10 cellular contexts compared by ENCODE assay signal in the genomic region with DNA sequence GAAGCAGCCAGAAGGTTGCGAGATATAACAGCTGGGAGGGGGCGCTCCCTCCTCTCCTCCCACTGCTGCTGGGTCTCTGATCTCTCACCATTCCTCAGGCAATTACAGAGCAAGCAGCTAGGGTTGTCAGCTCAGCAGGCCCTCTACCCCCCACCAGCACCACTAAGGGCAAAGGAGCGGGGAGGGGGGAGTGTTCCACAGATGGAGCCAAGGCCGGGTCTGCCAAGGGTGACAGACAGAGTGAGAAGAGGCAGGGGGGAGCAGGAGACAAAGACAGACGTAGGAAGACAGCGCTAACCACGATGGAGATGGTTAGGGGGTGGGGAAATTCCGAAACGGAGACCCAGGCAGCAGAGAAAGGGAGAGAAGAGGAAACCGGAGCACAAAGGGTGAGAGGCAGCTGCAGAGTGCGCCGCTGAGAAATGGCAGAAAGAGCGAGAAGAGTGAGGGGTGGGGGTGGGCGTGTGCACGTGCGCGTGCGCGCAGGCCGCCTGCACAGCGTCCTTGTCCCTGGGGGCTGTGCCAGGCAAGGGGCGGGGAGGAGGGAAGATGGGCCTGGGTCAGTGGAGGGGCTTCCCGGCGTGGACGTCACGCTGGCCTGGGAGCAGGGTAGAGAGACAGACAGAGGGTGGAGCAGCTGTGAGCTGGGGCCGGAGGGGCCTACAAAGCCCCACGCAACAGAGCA. TPM values are rescaled to one million over a fixed set of nuclear protein-coding genes. Genes with fewer than 3 reads are reported as not detected.
DNase-seq lines count a peak whose midpoint lies in the region; ATAC-seq and TF ChIP-seq lines count a peak whose summit lies in the region.
"Had no signal": no experiment of that assay in that cellular context is flagged by ENCODE, and none has a peak within 500 bp of the region (broad histone marks: within the 10 kb centered on the region; RNA-seq: fewer than 3 reads in every experiment).

No MANE protein-coding gene starts in this region.

- no peaks in the 10 kb centered on the region for H3K9me3 Mint-ChIP-seq in activated naive CD4-positive, alpha-beta T cell treated with anti-CD3 and anti-CD28 coated beads for 36 hours
- H3K9me3 Mint-ChIP-seq in endodermal cell: peaks cover 49% of the 10 kb centered on the region

- H3K9me3 ChIP-seq in endodermal cell (ENCODE audit: control insufficient read depth, low read length): no peaks in the 10 kb centered on the region
- H3K9me3 ChIP-seq: adrenal gland had no signal

- peak overlapping the region; percentile 34 for H3K4me3 Mint-ChIP-seq in activated naive CD4-positive, alpha-beta T cell treated with anti-CD3 and anti-CD28 coated beads for 36 hours
- H3K4me3 Mint-ChIP-seq in endodermal cell: peak overlapping the region; percentile 49

- H3K27me3 ChIP-seq in endodermal cell (ENCODE audit: control insufficient read depth, insufficient read depth, low read length, poor library complexity, severe bottlenecking): no peaks in the 10 kb centered on the region

- ATAC-seq in stimulated activated naive CD8-positive, alpha-beta T cell treated with anti-CD3 and anti-CD28 coated beads, Interleukin-15, Interleukin-2, amounts not matched to agents 100 U/mL and 50 U/mL, for 24 hours: peak; percentile 76
- ATAC-seq: esophagus mucosa had no signal

- CTCF ChIA-PET in activated naive CD4-positive, alpha-beta T cell treated with anti-CD3 and anti-CD28 coated beads for 36 hours (lab: Charles Lee): no interaction called here

- H3K4me3 ChIP-seq in endodermal cell (ENCODE audit: low read length): peak overlapping the region; percentile 66
- H3K4me3 ChIP-seq: adrenal gland had no signal

- H3K36me3 ChIP-seq in endodermal cell (ENCODE audit: control insufficient read depth, insufficient read depth, low read length): no peaks in the 10 kb centered on the region
- H3K36me3 ChIP-seq: adrenal gland had no signal

- TF ChIP-seq CTCF in endodermal cell (conservative IDR thresholded peaks at IDR 0.05): no peak

- intact Hi-C loops in activated naive CD4-positive, alpha-beta T cell treated with anti-CD3 and anti-CD28 coated beads for 36 hours (cut with micrococcal nuclease): loop anchor here (5.0 kb wide), 1 partner anchor 57 kb away; no protein-coding TSS in a partner anchor

- peaks cover 3% of the 10 kb centered on the region for H3K4me1 ChIP-seq in endodermal cell (ENCODE audit: control insufficient read depth, insufficient read depth, low read length)
- H3K4me1 ChIP-seq: adrenal gland had no signal

- H3K27ac ChIP-seq in endodermal cell (ENCODE audit: low read depth, low read length): peak overlapping the region; percentile 91
- H3K27ac ChIP-seq: adrenal gland had no signal

- no peaks in the 10 kb centered on the region for H3K36me3 Mint-ChIP-seq in activated naive CD4-positive, alpha-beta T cell treated with anti-CD3 and anti-CD28 coated beads for 36 hours (ENCODE audit: low read depth)
- no peaks in the 10 kb centered on the region for H3K36me3 Mint-ChIP-seq in endodermal cell (ENCODE audit: low read depth)

- no peak overlapping the region for H3K27ac Mint-ChIP-seq in activated naive CD4-positive, alpha-beta T cell treated with anti-CD3 and anti-CD28 coated beads for 36 hours
- H3K27ac Mint-ChIP-seq in endodermal cell: peak overlapping the region; percentile 86

- 0 to 6% methylated on average over 3 to 20 of the region's 28 CpGs for WGBS in endodermal cell (ENCODE audit: insufficient coverage in 1 of 2, insufficient read length in 1 of 2), 2 experiments

- peaks cover 5% of the 10 kb centered on the region for H3K27me3 Mint-ChIP-seq in activated naive CD4-positive, alpha-beta T cell treated with anti-CD3 and anti-CD28 coated beads for 36 hours (ENCODE audit: low read depth)
- no peaks in the 10 kb centered on the region for H3K27me3 Mint-ChIP-seq in endodermal cell (ENCODE audit: insufficient read depth)

- peaks cover 18% of the 10 kb centered on the region for H3K4me1 Mint-ChIP-seq in activated naive CD4-positive, alpha-beta T cell treated with anti-CD3 and anti-CD28 coated beads for 36 hours (ENCODE audit: low read depth)
- H3K4me1 Mint-ChIP-seq in endodermal cell: peaks cover 27% of the 10 kb centered on the region

- DNase-seq in activated naive CD4-positive, alpha-beta T cell treated with anti-CD3 and anti-CD28 coated beads for 36 hours: peak; percentile 32
- no peak for DNase-seq in activated naive CD4-positive, alpha-beta T cell (lab: John Stamatoyannopoulos, UW)
- peak; percentile 69 for DNase-seq in NCI-H345 treated with DMSO at 0.1 percent for 48 hours (lab: John Stamatoyannopoulos, UW; ENCODE audit: unreplicated experiment)
- DNase-seq in endodermal cell: peak; percentile 93
- DNase-seq in stimulated activated naive CD8-positive, alpha-beta T cell treated with anti-CD3 and anti-CD28 coated beads, Interleukin-15, Interleukin-2, amounts not matched to agents 100 U/mL and 50 U/mL, for 24 hours: no peak
- no peak for DNase-seq in ecto neural progenitor cell (ENCODE audit: low spot score)
- DNase-seq in HT-29 (ENCODE audit: low spot score): no peak
- DNase-seq in hepatic stellate cell (ENCODE audit: low spot score): no peak

- no peak overlapping the region for H3K9ac ChIP-seq in endodermal cell (ENCODE audit: extremely low read depth, low read length, poor library complexity, severe bottlenecking)

RNA-seq across cellular contexts. Expression of a gene that starts 6.9 kb away (rescaled TPM):
- total RNA-seq in activated naive CD4-positive, alpha-beta T cell treated with anti-CD3 and anti-CD28 coated beads for 36 hours: under 1 TPM; 0.40 to 0.57 TPM
- total RNA-seq in endodermal cell: 10 to 100 TPM in 1 of 2 donors, 1 to 10 TPM in 1; 7.5 to 29.0 TPM
- 42.4 TPM for polyA plus RNA-seq in endodermal cell (2013, experiment 1 of 2)
- 36.6 TPM for polyA plus RNA-seq in endodermal cell (2013, experiment 2 of 2)
- not detected in 2 replicates for total RNA-seq in HT-29 (2014; rRNA removed; shearing (Covaris generic))

RNA-seq across cellular contexts. Expression of a gene that starts 25.4 kb away (rescaled TPM):
- not detected for total RNA-seq in activated naive CD4-positive, alpha-beta T cell treated with anti-CD3 and anti-CD28 coated beads for 36 hours
- not detected for total RNA-seq in endodermal cell
- polyA plus RNA-seq in endodermal cell (2013, experiment 1 of 2): not detected
- not detected for polyA plus RNA-seq in endodermal cell (2013, experiment 2 of 2)
- not detected in 2 replicates for total RNA-seq in HT-29 (2014; rRNA removed; shearing (Covaris generic))

RNA-seq across cellular contexts. Expression of a gene that starts 47.0 kb away (rescaled TPM):
- total RNA-seq in activated naive CD4-positive, alpha-beta T cell treated with anti-CD3 and anti-CD28 coated beads for 36 hours: 100 to 1,000 TPM; 154 to 161 TPM
- total RNA-seq in endodermal cell: 10 to 100 TPM; 56.0 to 65.0 TPM
- 10.5 TPM for polyA plus RNA-seq in endodermal cell (2013, experiment 1 of 2)
- polyA plus RNA-seq in endodermal cell (2013, experiment 2 of 2): 10.0 TPM
- total RNA-seq in HT-29 (2014; rRNA removed; shearing (Covaris generic)): 3.4 and 6.5 TPM in 2 replicates

RNA-seq across cellular contexts. Expression of a gene that starts 48.8 kb away (rescaled TPM):
- total RNA-seq in activated naive CD4-positive, alpha-beta T cell treated with anti-CD3 and anti-CD28 coated beads for 36 hours: 1 to 10 TPM in 1 of 2 experiments, under 1 TPM in 1; 0.83 to 1.0 TPM
- total RNA-seq in endodermal cell: 10 to 100 TPM; 30.1 to 68.3 TPM
- polyA plus RNA-seq in endodermal cell (2013, experiment 1 of 2): 62.3 TPM
- polyA plus RNA-seq in endodermal cell (2013, experiment 2 of 2): 55.6 TPM
- 0.33 TPM in 1 of 2 replicates, not detected in the other for total RNA-seq in HT-29 (2014; rRNA removed; shearing (Covaris generic))

RNA-seq across cellular contexts. Expression of a gene that starts 55.7 kb away (rescaled TPM):
- total RNA-seq in activated naive CD4-positive, alpha-beta T cell treated with anti-CD3 and anti-CD28 coated beads for 36 hours: 100 to 1,000 TPM; 120 to 121 TPM
- 10 to 100 TPM; 91.6 to 99.3 TPM for total RNA-seq in endodermal cell
- polyA plus RNA-seq in endodermal cell (2013, experiment 1 of 2): 99.4 TPM
- 86.3 TPM for polyA plus RNA-seq in endodermal cell (2013, experiment 2 of 2)
- 304 and 321 TPM in 2 replicates for total RNA-seq in HT-29 (2014; rRNA removed; shearing (Covaris generic))

Comparison
In these comparisons a context has a peak if more than half of its experiments do, and no peak if none do; other contexts are left out.
1. DNase-seq: peak in activated naive CD4-positive, alpha-beta T cell treated with anti-CD3 and anti-CD28 coated beads for 36 hours (single experiment), NCI-H345 treated with DMSO at 0.1 percent for 48 hours (single experiment) and endodermal cell (single experiment); none in activated naive CD4-positive, alpha-beta T cell (0 of 4), stimulated activated naive CD8-positive, alpha-beta T cell treated with anti-CD3 and anti-CD28 coated beads, Interleukin-15, Interleukin-2, amounts not matched to agents 100 U/mL and 50 U/mL, for 24 hours (single experiment), ecto neural progenitor cell (single experiment), HT-29 (single experiment) and hepatic stellate cell (single experiment).